ENCODE assay signal across 8 cellular contexts in the genomic region with DNA sequence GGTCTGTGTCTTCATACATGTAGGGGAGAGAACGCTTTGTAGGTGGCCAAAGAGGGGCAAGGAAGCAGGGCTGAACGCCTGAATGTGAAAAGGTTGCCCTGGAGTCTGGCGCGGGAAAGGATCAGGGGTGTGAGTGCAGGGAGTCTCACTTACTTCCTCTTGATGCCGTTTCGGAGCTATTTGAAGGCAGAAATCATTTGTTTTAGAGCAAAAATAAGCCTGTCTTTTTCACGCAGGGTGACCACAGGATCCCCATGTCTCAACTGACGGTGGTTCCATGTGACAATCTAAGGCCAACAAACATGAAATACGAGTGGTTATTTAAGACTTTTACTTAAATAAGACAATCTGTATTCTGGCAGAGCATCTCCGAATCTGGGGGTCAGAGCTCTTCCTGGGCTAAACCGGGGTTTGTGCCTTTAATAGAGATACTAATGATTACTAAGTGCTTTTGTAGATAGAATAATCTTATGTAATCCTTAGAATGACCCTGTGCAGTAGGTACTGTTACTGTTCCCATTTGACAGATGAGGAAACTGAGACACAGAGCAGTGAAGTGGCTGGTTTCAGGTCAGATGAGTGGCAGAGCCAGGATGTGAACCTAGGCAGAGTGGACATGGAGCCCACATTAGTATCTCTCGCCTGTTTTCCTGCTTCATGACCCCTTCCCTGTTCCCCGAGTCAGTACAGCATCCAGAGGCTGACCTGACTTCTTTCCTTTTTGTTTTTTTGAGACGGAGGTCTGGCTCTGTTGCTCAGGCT. TPM values are rescaled to one million over a fixed set of nuclear protein-coding genes. Genes with fewer than 3 reads are reported as not detected.
DNase-seq lines count a peak whose midpoint lies in the region; ATAC-seq and TF ChIP-seq lines count a peak whose summit lies in the region.

No MANE protein-coding gene starts in this region.

- TF ChIP-seq CTCF in OCI-LY7 (conservative IDR thresholded peaks at IDR 0.05; ENCODE audit: low read length), result no peak
- TF ChIP-seq CTCF in fibroblast of villous mesenchyme (IDR thresholded peaks at IDR 0.05; ENCODE audit: insufficient read depth, low read depth, low read length), result no peak

- TSS peak; percentile 66 for BruUV-seq in OCI-LY7 (replicated peaks; lab: Mats Ljungman, UMichigan)

- H3K9me3 Mint-ChIP-seq in activated naive CD4-positive, alpha-beta T cell treated with anti-CD3 and anti-CD28 coated beads for 36 hours, result no peaks in the 10 kb centered on the region

- peaks cover 5% of the 10 kb centered on the region for H3K36me3 Mint-ChIP-seq in activated naive CD4-positive, alpha-beta T cell treated with anti-CD3 and anti-CD28 coated beads for 36 hours (ENCODE audit: low read depth)

- no peak for ATAC-seq in HG03196 (IDR thresholded peaks at IDR 0.05; ENCODE audit: unreplicated experiment)
- no peak for ATAC-seq in Right ventricle myocardium superior (ENCODE audit: poor library complexity)

- POLR2A ChIA-PET in OCI-LY7 (lab: Charles Lee), result interaction anchor here (1.2 to 1.9 kb wide), 7 partner anchors 8 to 152 kb away, joined by 3 to 11 read pairs (median 5); no protein-coding TSS in a partner anchor

- no peak overlapping the region for H2AFZ ChIP-seq in OCI-LY7 (ENCODE audit: low read length)

- H3K79me2 ChIP-seq in OCI-LY7 (ENCODE audit: insufficient read depth, low read depth, low read length), result peaks cover 68% of the 10 kb centered on the region

- H3K36me3 ChIP-seq in OCI-LY7 (ENCODE audit: insufficient read depth, low read length) (peaks cover 56% of the 10 kb centered on the region), thymus (ENCODE audit: control insufficient read depth, insufficient read depth) (no peaks in the 10 kb centered on the region)

- H3K4me2 ChIP-seq in OCI-LY7 (ENCODE audit: low read length), result peak overlapping the region; percentile 86

- H3K9me2 ChIP-seq in OCI-LY7 (ENCODE audit: insufficient read depth, low read length), result no peaks in the 10 kb centered on the region

- intact Hi-C loops in activated naive CD4-positive, alpha-beta T cell treated with anti-CD3 and anti-CD28 coated beads for 36 hours (cut with micrococcal nuclease), result no loop called here
- intact Hi-C loops in OCI-LY7 (cut with micrococcal nuclease; ENCODE audit: unreplicated experiment), result loop anchor here (1.0 to 2.0 kb wide), 4 partner anchors 57 to 153 kb away; partner anchors contain the start of gene AACS
- intact Hi-C loops in Right ventricle myocardium superior (cut with DNase I), result no loop called here

- H3K27me3 Mint-ChIP-seq in activated naive CD4-positive, alpha-beta T cell treated with anti-CD3 and anti-CD28 coated beads for 36 hours (ENCODE audit: low read depth), result no peaks in the 10 kb centered on the region

- H3K4me1 ChIP-seq in OCI-LY7 (ENCODE audit: insufficient read depth, low read length, poor library complexity, severe bottlenecking), result peaks cover 54% of the 10 kb centered on the region
- H3K4me1 ChIP-seq in thymus (ENCODE audit: control insufficient read depth, insufficient read depth, low read length), result peaks cover 9% of the 10 kb centered on the region

- H3K4me3 Mint-ChIP-seq in activated naive CD4-positive, alpha-beta T cell treated with anti-CD3 and anti-CD28 coated beads for 36 hours, result peak overlapping the region; percentile 95

- H3K27ac ChIP-seq in OCI-LY7 (ENCODE audit: low read depth, low read length, poor library complexity, severe bottlenecking) (peak overlapping the region; percentile 94), thymus (ENCODE audit: low read depth) (no peak overlapping the region)

- H3K9me3 ChIP-seq in OCI-LY7 (ENCODE audit: low read length) (peaks cover 9% of the 10 kb centered on the region; the same call in 1 of the 2 replicates), thymus (ENCODE audit: control insufficient read depth) (no peaks in the 10 kb centered on the region)

- peak overlapping the region; percentile 87 for H3K4me3 ChIP-seq in OCI-LY7 (ENCODE audit: low read depth, low read length, poor library complexity, severe bottlenecking)
- H3K4me3 ChIP-seq in fibroblast of villous mesenchyme (ENCODE audit: low read depth, low read length), result peak overlapping the region; percentile 68
- peak overlapping the region; percentile 79 for H3K4me3 ChIP-seq in thymus (ENCODE audit: low read length)

- peak; percentile 12 for DNase-seq in activated naive CD4-positive, alpha-beta T cell treated with anti-CD3 and anti-CD28 coated beads for 36 hours
- no peak for DNase-seq in activated naive CD4-positive, alpha-beta T cell (lab: John Stamatoyannopoulos, UW)
- peak; percentile 83 for DNase-seq in OCI-LY7 (ENCODE audit: low spot score)
- DNase-seq in fibroblast of villous mesenchyme (ENCODE audit: low read depth), result no peak
- no peak for DNase-seq in NCI-H1436 (lab: John Stamatoyannopoulos, UW)
- DNase-seq in Right ventricle myocardium superior, result no peak

- CTCF ChIA-PET in activated naive CD4-positive, alpha-beta T cell treated with anti-CD3 and anti-CD28 coated beads for 36 hours (lab: Charles Lee), result interaction anchor here (0.7 to 2.7 kb wide), 3 partner anchors 17 to 55 kb away, joined by 3 to 7 read pairs (median 3); no protein-coding TSS in a partner anchor
- CTCF ChIA-PET in OCI-LY7 (lab: Charles Lee; ENCODE audit: unreplicated experiment), result interaction anchor here (0.8 kb wide), 1 partner anchor 154 kb away, joined by 3 read pairs; no protein-coding TSS in a partner anchor

- H3K27me3 ChIP-seq in thymus (ENCODE audit: control insufficient read depth, insufficient read depth), result no peaks in the 10 kb centered on the region

- peaks cover 18% of the 10 kb centered on the region for H3K4me1 Mint-ChIP-seq in activated naive CD4-positive, alpha-beta T cell treated with anti-CD3 and anti-CD28 coated beads for 36 hours (ENCODE audit: low read depth)

- H4K20me1 ChIP-seq in OCI-LY7 (ENCODE audit: insufficient read depth, low read length), result peaks cover 10% of the 10 kb centered on the region; the same call in 1 of the 2 replicates

- WGBS in thymus, result 33% methylated on average over 14 of the region's 14 CpGs

- no peak overlapping the region for H3K27ac Mint-ChIP-seq in activated naive CD4-positive, alpha-beta T cell treated with anti-CD3 and anti-CD28 coated beads for 36 hours

RNA-seq across cellular contexts. Expression of gene BRI3BP, which starts 1.9 kb away (rescaled TPM):
- 10 to 100 TPM; 19.4 to 19.6 TPM for total RNA-seq in activated naive CD4-positive, alpha-beta T cell treated with anti-CD3 and anti-CD28 coated beads for 36 hours
- 62.6 and 73.4 TPM in 2 replicates for total RNA-seq in OCI-LY7 (2014; rRNA removed; shearing (Covaris generic))
- total RNA-seq in OCI-LY7 (2022) (118 and 120 TPM in 2 replicates), fibroblast of villous mesenchyme (4.5 and 8.6 TPM in 2 replicates), Right ventricle myocardium superior (3.5 TPM)
- 2.6 TPM for polyA plus RNA-seq in thymus

RNA-seq across cellular contexts. Expression of gene DHX37, which starts 6.5 kb away (rescaled TPM):
- 10 to 100 TPM; 21.7 to 23.0 TPM for total RNA-seq in activated naive CD4-positive, alpha-beta T cell treated with anti-CD3 and anti-CD28 coated beads for 36 hours
- 32.0 and 34.2 TPM in 2 replicates for total RNA-seq in OCI-LY7 (2014; rRNA removed; shearing (Covaris generic))
- total RNA-seq in OCI-LY7 (2022) (25.2 and 34.5 TPM in 2 replicates), fibroblast of villous mesenchyme (16.4 and 17.7 TPM in 2 replicates), Right ventricle myocardium superior (4.9 TPM)
- 9.2 TPM for polyA plus RNA-seq in thymus

Comparison
In these comparisons a context has a peak if more than half of its experiments do, and no peak if none do; other contexts are left out.
1. DNase-seq: peak in activated naive CD4-positive, alpha-beta T cell treated with anti-CD3 and anti-CD28 coated beads for 36 hours (single experiment) and OCI-LY7 (single experiment); none in activated naive CD4-positive, alpha-beta T cell (0 of 4), fibroblast of villous mesenchyme (single experiment), NCI-H1436 (single experiment) and Right ventricle myocardium superior (single experiment).
2. Peak in every context shown above with its lines, with median percentiles within 50 percentile points of each other: H3K4me3 ChIP-seq.